16 cellular contexts compared by ENCODE assay signal in the genomic region with DNA sequence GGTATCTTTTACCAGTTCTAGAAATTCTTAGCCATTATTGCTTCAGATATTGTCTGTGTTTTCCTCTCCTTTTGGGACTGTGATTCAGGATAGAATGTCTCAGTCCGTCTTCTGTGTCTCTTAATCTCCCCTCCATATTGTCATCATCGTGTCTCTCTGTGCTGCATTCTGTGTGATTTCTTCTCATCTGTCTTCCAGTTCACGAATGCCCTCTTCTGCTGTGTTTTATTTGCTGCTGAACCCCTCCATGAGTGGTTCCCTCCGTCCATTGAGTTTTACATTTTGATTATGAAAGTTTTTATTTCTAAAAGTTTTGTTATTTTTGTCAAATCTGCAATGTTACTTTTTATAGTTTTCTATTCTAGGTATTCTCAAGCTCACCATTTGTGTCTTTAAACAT. TPM values are rescaled to one million over a fixed set of nuclear protein-coding genes. Genes with fewer than 3 reads are reported as not detected.
A peak's percentile ranks its signal among the peaks of the same experiment; 100 is the strongest.
DNase-seq lines count a peak whose midpoint lies in the region; ATAC-seq, FAIRE-seq and TF ChIP-seq lines count a peak whose summit lies in the region.
"Had no signal": no experiment of that assay in that cellular context is flagged by ENCODE, and none has a peak within 500 bp of the region (broad histone marks: within the 10 kb centered on the region; RNA-seq: fewer than 3 reads in every experiment).

No MANE protein-coding gene starts in this region.

- WGBS in HepG2 (ENCODE audit: low lambda C conversion rate), result 97% methylated on average over 4 of the region's 4 CpGs
- 89% methylated on average over 4 of the region's 4 CpGs for WGBS in right lobe of liver (ENCODE audit: insufficient coverage, low coverage, low lambda C conversion rate, missing lambda C conversion rate)

- in situ Hi-C loops in HepG2 (cut with HindIII; ENCODE audit: extremely low pct_ligation_motif_present, low pct_unique_long_range_greater_than_20kb), result no loop called here

- CTCF ChIA-PET in HepG2 (lab: Yijun Ruan, JAX; ENCODE audit: low intra/inter-chr PET ratio, low total read pairs) (no interaction called here), HEK293 (lab: Yijun Ruan, JAX) (no interaction called here)

- no peaks in the 10 kb centered on the region for H3K27me3 ChIP-seq in HepG2 (ENCODE audit: control insufficient read depth in 1 of 2, insufficient read depth in 2 of 2, low read length in 2 of 2)
- H3K27me3 ChIP-seq in right lobe of liver, result no peaks in the 10 kb centered on the region

- TF ChIP-seq POLR2A in HepG2 (IDR thresholded peaks at IDR 0.05; ENCODE audit: insufficient read depth in 1 of 2, low read depth in 2 of 2, low read length in 2 of 2), result no peak
- TF ChIP-seq POLR2A in right lobe of liver (IDR thresholded peaks at IDR 0.05), result no peak

- POLR2A ChIA-PET in HepG2 (lab: Yijun Ruan, JAX), result no interaction called here
- POLR2A ChIA-PET in HEK293 (lab: Yijun Ruan, JAX), result no interaction called here

- H4K20me1 ChIP-seq in HepG2 (ENCODE audit: insufficient read depth, low read length), result no peaks in the 10 kb centered on the region

- no peaks in the 10 kb centered on the region for H3K79me2 ChIP-seq in HepG2 (ENCODE audit: insufficient read depth, low read length)

- H3K27ac ChIP-seq in HepG2 (ENCODE audit: extremely low read length, insufficient read depth, low read length), result no peak overlapping the region
- no peak overlapping the region for H3K27ac ChIP-seq in right lobe of liver
- no peak overlapping the region for H3K27ac ChIP-seq in HEK293 (ENCODE audit: extremely low read depth, low read depth, low read length)
- H3K27ac ChIP-seq: C4-2B had no signal

- H3K4me1 ChIP-seq in HepG2 (ENCODE audit: insufficient read depth, low read length), result peaks cover 11% of the 10 kb centered on the region
- H3K4me1 ChIP-seq in right lobe of liver, result peaks cover 0 to 15% (median 0%) of the 10 kb centered on the region in 4 donors
- H3K4me1 ChIP-seq in HEK293 (ENCODE audit: control insufficient read depth, insufficient read depth, low read length), result no peaks in the 10 kb centered on the region

- TF ChIP-seq EP300 in HepG2 (IDR thresholded peaks at IDR 0.05; ENCODE audit: low read depth in 2 of 2, low read length in 2 of 2) (no peak), HepG2 (CRISPR knock-in tag; IDR thresholded peaks at IDR 0.05; ENCODE audit: borderline replicate concordance) (no peak)

- no peak for DNase-seq in HepG2 (ENCODE audit: low spot score)
- DNase-seq in right lobe of liver, result no peak
- no peak for DNase-seq in occipital lobe (lab: John Stamatoyannopoulos, UW)
- no peak for DNase-seq in T-helper 1 cell
- DNase-seq: 8988T; ACHN; CD8-positive, alpha-beta T cell; COR-L47; DMS53; GF-D8; GOT3; H9 had no signal

- TF ChIP-seq CTCF in HepG2 (CRISPR knock-in tag; IDR thresholded peaks at IDR 0.05), result no peak
- no peak for TF ChIP-seq CTCF in right lobe of liver (IDR thresholded peaks at IDR 0.05)
- TF ChIP-seq CTCF in HEK293 (tag by site-specific recombination; IDR thresholded peaks at IDR 0.05), result no peak

- no peak overlapping the region for H3K4me3 ChIP-seq in HepG2 (replicated peaks in 1 of 3; ENCODE audit: insufficient read depth in 1 of 3, low read depth in 2 of 3, low read length in 3 of 3)
- H3K4me3 ChIP-seq in right lobe of liver, result no peak overlapping the region
- no peak overlapping the region for H3K4me3 ChIP-seq in HEK293 (ENCODE audit: low read depth, low read length)

- H3K4me2 ChIP-seq in HepG2 (ENCODE audit: low read depth, low read length), result no peak overlapping the region

- peak; percentile 52 for FAIRE-seq in HepG2 (lab: Jason Lieb, UNC)
- FAIRE-seq: GM19239, HTR-8/SVneo had no signal

- no peak overlapping the region for H2AFZ ChIP-seq in HepG2 (ENCODE audit: low read length)

- ATAC-seq in HepG2 (no peak), right lobe of liver (no peak)
- ATAC-seq: CD8-positive, alpha-beta T cell had no signal

- intact Hi-C loops in HepG2 (cut with micrococcal nuclease; ENCODE audit: unreplicated experiment) (no loop called here), right lobe of liver (cut with DNase I) (no loop called here)

- H3K9me3 ChIP-seq in HepG2 (ENCODE audit: low read length), result no peaks in the 10 kb centered on the region
- H3K9me3 ChIP-seq in right lobe of liver, result no peaks in the 10 kb centered on the region
- no peaks in the 10 kb centered on the region for H3K9me3 ChIP-seq in HEK293 (ENCODE audit: control insufficient read depth, insufficient read depth, low read depth, low read length)

- TF ChIP-seq RAD21 in HepG2 (CRISPR knock-in tag; IDR thresholded peaks at IDR 0.05), result no peak

- no TSS peak for BruUV-seq in HepG2 (replicated peaks; lab: Mats Ljungman, UMichigan)

- H3K36me3 ChIP-seq in HepG2 (replicated peaks in 1 of 2; ENCODE audit: control insufficient read depth in 1 of 2, insufficient read depth in 2 of 2, low read length in 2 of 2), result peaks cover 13 to 44% of the 10 kb centered on the region in 2 experiments; a peak in 4 of 5 replicates
- peaks cover 0 to 21% (median under 1%) of the 10 kb centered on the region in 4 donors for H3K36me3 ChIP-seq in right lobe of liver
- peaks cover 8 to 59% of the 10 kb centered on the region in 2 experiments; a peak in 2 of 3 replicates for H3K36me3 ChIP-seq in HEK293 (ENCODE audit: control insufficient read depth in 2 of 2, insufficient read depth in 1 of 2, low read length in 2 of 2)

- H3K9ac ChIP-seq in HepG2 (ENCODE audit: insufficient read depth, low read depth, low read length), result no peak overlapping the region

RNA-seq across cellular contexts. Expression of a gene that starts 11.7 kb away (rescaled TPM):
- 10.2 and 20.3 TPM in 2 replicates for total RNA-seq in HepG2 (2016; rRNA removed; fragmentation: Illumina TruSeq; extraction: Trizol)
- total RNA-seq in HepG2 (2016; cell fraction: cytosol; rRNA removed; fragmentation: Illumina TruSeq; extraction: Trizol; ENCODE audit: low read depth), result 5.4 and 6.4 TPM in 2 replicates
- 9.1 and 22.3 TPM in 2 replicates for total RNA-seq in HepG2 (2016; cell fraction: insoluble cytoplasmic fraction; rRNA removed; fragmentation: Illumina TruSeq; extraction: Trizol)
- total RNA-seq in HepG2 (2016; cell fraction: membrane; rRNA removed; fragmentation: Illumina TruSeq; extraction: Trizol), result 6.5 and 7.3 TPM in 2 replicates
- 18.0 and 21.4 TPM in 2 replicates for total RNA-seq in HepG2 (2016; cell fraction: nucleus; rRNA removed; fragmentation: Illumina TruSeq; extraction: Trizol)
- 19.2 and 20.5 TPM in 2 replicates for polyA plus RNA-seq in HepG2 (2011; rRNA removed)
- polyA plus RNA-seq in HepG2 (2011; cell fraction: cytosol; rRNA removed), result 6.4 and 12.2 TPM in 2 replicates
- 166 and 260 TPM in 2 replicates for polyA plus RNA-seq in HepG2 (2011; cell fraction: nucleus; rRNA removed)
- polyA plus RNA-seq in HepG2 (2012), result 16.1 and 26.4 TPM in 2 replicates
- polyA plus RNA-seq in HepG2 (2016; cell fraction: cytosol; fragmentation: Illumina TruSeq; extraction: Trizol; ENCODE audit: low read depth), result 1.4 and 1.5 TPM in 2 replicates
- 7.6 and 10.2 TPM in 2 replicates for polyA plus RNA-seq in HepG2 (2016; cell fraction: insoluble cytoplasmic fraction; fragmentation: Illumina TruSeq; extraction: Trizol; ENCODE audit: low read depth)
- 3.0 and 3.4 TPM in 2 replicates for polyA plus RNA-seq in HepG2 (2016; cell fraction: membrane; fragmentation: Illumina TruSeq; extraction: Trizol; ENCODE audit: low read depth)
- 52.5 and 55.5 TPM in 2 replicates for polyA plus RNA-seq in HepG2 (2016; cell fraction: nucleus; fragmentation: Illumina TruSeq; extraction: Trizol; ENCODE audit: insufficient read depth, low read depth)
- polyA minus RNA-seq in HepG2 (2011; rRNA and poly(A)+ RNA removed; ENCODE audit: low replicate concordance), result 12.2 and 16.0 TPM in 2 replicates
- 6.7 and 8.6 TPM in 2 replicates for polyA minus RNA-seq in HepG2 (2011; cell fraction: cytosol; rRNA and poly(A)+ RNA removed)
- polyA minus RNA-seq in HepG2 (2011; cell fraction: nucleus; rRNA and poly(A)+ RNA removed), result 21.5 and 26.5 TPM in 2 replicates
- 10 to 100 TPM; 18.9 to 38.6 (median 25.9) TPM for total RNA-seq in right lobe of liver
- 8.0 TPM for total RNA-seq in occipital lobe

RNA-seq across cellular contexts. Expression of a gene that starts 30.5 kb away (rescaled TPM):
- total RNA-seq in HepG2 (2016; rRNA removed; fragmentation: Illumina TruSeq; extraction: Trizol), result 0.20 and 0.72 TPM in 2 replicates
- total RNA-seq in HepG2 (2016; cell fraction: cytosol; rRNA removed; fragmentation: Illumina TruSeq; extraction: Trizol; ENCODE audit: low read depth), result 0.30 TPM in 1 of 2 replicates, not detected in the other
- 0.32 and 0.36 TPM in 2 replicates for total RNA-seq in HepG2 (2016; cell fraction: insoluble cytoplasmic fraction; rRNA removed; fragmentation: Illumina TruSeq; extraction: Trizol)
- 0.34 and 0.52 TPM in 2 replicates for total RNA-seq in HepG2 (2016; cell fraction: membrane; rRNA removed; fragmentation: Illumina TruSeq; extraction: Trizol)
- total RNA-seq in HepG2 (2016; cell fraction: nucleus; rRNA removed; fragmentation: Illumina TruSeq; extraction: Trizol), result 0.72 and 0.75 TPM in 2 replicates
- polyA plus RNA-seq in HepG2 (2011; rRNA removed), result 0.17 and 0.30 TPM in 2 replicates
- polyA plus RNA-seq in HepG2 (2011; cell fraction: cytosol; rRNA removed), result 0.14 and 0.27 TPM in 2 replicates
- 4.0 and 5.9 TPM in 2 replicates for polyA plus RNA-seq in HepG2 (2011; cell fraction: nucleus; rRNA removed)
- 0.87 and 1.1 TPM in 2 replicates for polyA plus RNA-seq in HepG2 (2012)
- polyA plus RNA-seq in HepG2 (2016; cell fraction: cytosol; fragmentation: Illumina TruSeq; extraction: Trizol; ENCODE audit: low read depth), result 0.07 TPM in 1 of 2 replicates, not detected in the other
- 0.29 and 0.79 TPM in 2 replicates for polyA plus RNA-seq in HepG2 (2016; cell fraction: insoluble cytoplasmic fraction; fragmentation: Illumina TruSeq; extraction: Trizol; ENCODE audit: low read depth)
- 0.31 and 0.40 TPM in 2 replicates for polyA plus RNA-seq in HepG2 (2016; cell fraction: membrane; fragmentation: Illumina TruSeq; extraction: Trizol; ENCODE audit: low read depth)
- polyA plus RNA-seq in HepG2 (2016; cell fraction: nucleus; fragmentation: Illumina TruSeq; extraction: Trizol; ENCODE audit: insufficient read depth, low read depth), result 2.5 and 3.4 TPM in 2 replicates
- polyA minus RNA-seq in HepG2 (2011; rRNA and poly(A)+ RNA removed; ENCODE audit: low replicate concordance), result 2.6 TPM in 1 of 2 replicates, not detected in the other
- polyA minus RNA-seq in HepG2 (2011; cell fraction: cytosol; rRNA and poly(A)+ RNA removed), result 1.1 and 1.4 TPM in 2 replicates
- 1.9 and 2.1 TPM in 2 replicates for polyA minus RNA-seq in HepG2 (2011; cell fraction: nucleus; rRNA and poly(A)+ RNA removed)
- total RNA-seq in right lobe of liver, result under 1 TPM in 3 of 6 experiments, not detected in 3; 0.53 to 0.83 (median 0.70) TPM
- 0.16 TPM for total RNA-seq in occipital lobe

RNA-seq across cellular contexts. Expression of a gene that starts 44.2 kb away (rescaled TPM):
- total RNA-seq in HepG2 (2016; rRNA removed; fragmentation: Illumina TruSeq; extraction: Trizol) (56.7 and 61.9 TPM in 2 replicates), right lobe of liver (10 to 100 TPM in 5 of 6 experiments, 1 to 10 TPM in 1; 8.2 to 20.3 (median 13.0) TPM), occipital lobe (23.4 TPM)
- total RNA-seq in HepG2 (2016; cell fraction: cytosol; rRNA removed; fragmentation: Illumina TruSeq; extraction: Trizol; ENCODE audit: low read depth), result 33.4 and 40.8 TPM in 2 replicates
- 56.8 and 63.9 TPM in 2 replicates for total RNA-seq in HepG2 (2016; cell fraction: insoluble cytoplasmic fraction; rRNA removed; fragmentation: Illumina TruSeq; extraction: Trizol)
- 47.0 and 50.8 TPM in 2 replicates for total RNA-seq in HepG2 (2016; cell fraction: membrane; rRNA removed; fragmentation: Illumina TruSeq; extraction: Trizol)
- 51.6 and 62.1 TPM in 2 replicates for total RNA-seq in HepG2 (2016; cell fraction: nucleus; rRNA removed; fragmentation: Illumina TruSeq; extraction: Trizol)
- 71.9 and 86.9 TPM in 2 replicates for polyA plus RNA-seq in HepG2 (2011; rRNA removed)
- polyA plus RNA-seq in HepG2 (2011; cell fraction: cytosol; rRNA removed), result 79.8 and 81.8 TPM in 2 replicates
- 137 and 149 TPM in 2 replicates for polyA plus RNA-seq in HepG2 (2011; cell fraction: nucleus; rRNA removed)
- polyA plus RNA-seq in HepG2 (2012), result 47.2 and 55.2 TPM in 2 replicates
- polyA plus RNA-seq in HepG2 (2016; cell fraction: cytosol; fragmentation: Illumina TruSeq; extraction: Trizol; ENCODE audit: low read depth), result 25.6 and 28.6 TPM in 2 replicates
- polyA plus RNA-seq in HepG2 (2016; cell fraction: insoluble cytoplasmic fraction; fragmentation: Illumina TruSeq; extraction: Trizol; ENCODE audit: low read depth), result 56.0 and 56.2 TPM in 2 replicates
- 51.0 and 51.1 TPM in 2 replicates for polyA plus RNA-seq in HepG2 (2016; cell fraction: membrane; fragmentation: Illumina TruSeq; extraction: Trizol; ENCODE audit: low read depth)
- polyA plus RNA-seq in HepG2 (2016; cell fraction: nucleus; fragmentation: Illumina TruSeq; extraction: Trizol; ENCODE audit: insufficient read depth, low read depth), result 128 and 130 TPM in 2 replicates
- 31.8 and 64.1 TPM in 2 replicates for polyA minus RNA-seq in HepG2 (2011; rRNA and poly(A)+ RNA removed; ENCODE audit: low replicate concordance)
- polyA minus RNA-seq in HepG2 (2011; cell fraction: cytosol; rRNA and poly(A)+ RNA removed), result 18.9 and 34.5 TPM in 2 replicates
- polyA minus RNA-seq in HepG2 (2011; cell fraction: nucleus; rRNA and poly(A)+ RNA removed), result 55.4 and 70.4 TPM in 2 replicates

RNA-seq across cellular contexts. Expression of a gene that starts 59.5 kb away (rescaled TPM):
- 124 and 134 TPM in 2 replicates for total RNA-seq in HepG2 (2016; rRNA removed; fragmentation: Illumina TruSeq; extraction: Trizol)
- total RNA-seq in HepG2 (2016; cell fraction: cytosol; rRNA removed; fragmentation: Illumina TruSeq; extraction: Trizol; ENCODE audit: low read depth), result 63.0 and 77.3 TPM in 2 replicates
- total RNA-seq in HepG2 (2016; cell fraction: insoluble cytoplasmic fraction; rRNA removed; fragmentation: Illumina TruSeq; extraction: Trizol), result 125 and 130 TPM in 2 replicates
- total RNA-seq in HepG2 (2016; cell fraction: membrane; rRNA removed; fragmentation: Illumina TruSeq; extraction: Trizol), result 99.9 and 116 TPM in 2 replicates
- 56.0 and 67.3 TPM in 2 replicates for total RNA-seq in HepG2 (2016; cell fraction: nucleus; rRNA removed; fragmentation: Illumina TruSeq; extraction: Trizol)
- polyA plus RNA-seq in HepG2 (2011; rRNA removed), result 39.5 and 57.5 TPM in 2 replicates
- 30.6 and 53.2 TPM in 2 replicates for polyA plus RNA-seq in HepG2 (2011; cell fraction: cytosol; rRNA removed)
- 36.9 and 39.6 TPM in 2 replicates for polyA plus RNA-seq in HepG2 (2011; cell fraction: nucleus; rRNA removed)
- polyA plus RNA-seq in HepG2 (2012), result 29.8 and 41.3 TPM in 2 replicates
- 57.1 and 73.3 TPM in 2 replicates for polyA plus RNA-seq in HepG2 (2016; cell fraction: cytosol; fragmentation: Illumina TruSeq; extraction: Trizol; ENCODE audit: low read depth)
- polyA plus RNA-seq in HepG2 (2016; cell fraction: insoluble cytoplasmic fraction; fragmentation: Illumina TruSeq; extraction: Trizol; ENCODE audit: low read depth), result 98.3 and 102 TPM in 2 replicates
- 74.9 and 82.8 TPM in 2 replicates for polyA plus RNA-seq in HepG2 (2016; cell fraction: membrane; fragmentation: Illumina TruSeq; extraction: Trizol; ENCODE audit: low read depth)
- 101 and 105 TPM in 2 replicates for polyA plus RNA-seq in HepG2 (2016; cell fraction: nucleus; fragmentation: Illumina TruSeq; extraction: Trizol; ENCODE audit: insufficient read depth, low read depth)
- 26.4 and 34.1 TPM in 2 replicates for polyA minus RNA-seq in HepG2 (2011; rRNA and poly(A)+ RNA removed; ENCODE audit: low replicate concordance)
- polyA minus RNA-seq in HepG2 (2011; cell fraction: cytosol; rRNA and poly(A)+ RNA removed), result 11.1 and 15.5 TPM in 2 replicates
- polyA minus RNA-seq in HepG2 (2011; cell fraction: nucleus; rRNA and poly(A)+ RNA removed), result 13.2 and 17.9 TPM in 2 replicates
- total RNA-seq in right lobe of liver, result 10 to 100 TPM in 5 of 6 experiments, 1 to 10 TPM in 1; 9.9 to 21.5 (median 10.4) TPM
- total RNA-seq in occipital lobe, result 10.0 TPM
